1 cellular context compared by ENCODE assay signal in the genomic region with DNA sequence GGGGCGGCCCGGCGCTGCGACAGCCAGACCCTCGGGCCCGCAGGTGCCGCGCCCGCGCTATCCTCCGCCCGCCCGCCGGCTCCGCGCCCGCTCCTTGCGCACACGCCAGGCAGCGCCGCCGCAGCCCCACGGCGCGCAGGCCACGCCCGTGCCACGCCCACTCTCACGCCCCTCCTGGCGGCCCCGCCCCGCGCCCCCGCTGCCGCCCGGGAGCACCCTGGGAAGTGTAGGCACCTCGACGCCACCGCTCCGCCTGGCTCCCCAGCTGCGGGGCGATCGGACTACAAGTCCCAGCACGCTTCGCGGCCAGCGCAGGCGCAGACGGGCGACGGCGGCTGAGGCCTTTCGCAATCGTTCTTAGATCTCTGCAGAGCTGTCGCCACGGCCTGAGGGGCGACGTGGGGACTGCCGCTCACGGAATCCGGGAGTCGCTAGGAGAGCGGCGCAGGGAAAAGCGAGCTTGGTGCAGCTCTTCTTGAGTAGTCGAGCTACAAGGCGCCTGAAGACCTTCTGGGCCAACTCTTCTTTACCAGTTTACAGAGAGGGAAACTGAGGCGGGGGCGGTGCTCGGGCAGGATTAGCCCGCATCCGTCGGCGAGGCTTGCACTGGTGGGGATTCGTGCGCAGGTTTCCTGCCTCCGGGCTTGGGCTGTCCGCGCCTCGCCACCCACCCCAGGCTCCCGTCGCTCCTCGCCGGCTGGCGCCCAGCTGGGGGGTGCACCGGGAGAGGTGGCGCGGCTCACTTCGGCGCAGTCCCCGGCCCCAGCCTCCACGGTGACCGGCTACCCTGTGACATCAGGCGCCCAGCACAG.
TF ChIP-seq lines count a peak whose summit lies in the region.

Gene ABLIM2, minus strand, starts transcription at position 104 of the 812 bp plus-strand sequence. CDS start 124 bp downstream, outside the sequence.

TF ChIP-seq in HepG2, 621 proteins besides CTCF, POLR2A, EP300 and RAD21 (continued from another document and continues in another):
- TF ChIP-seq, protein P1, sequence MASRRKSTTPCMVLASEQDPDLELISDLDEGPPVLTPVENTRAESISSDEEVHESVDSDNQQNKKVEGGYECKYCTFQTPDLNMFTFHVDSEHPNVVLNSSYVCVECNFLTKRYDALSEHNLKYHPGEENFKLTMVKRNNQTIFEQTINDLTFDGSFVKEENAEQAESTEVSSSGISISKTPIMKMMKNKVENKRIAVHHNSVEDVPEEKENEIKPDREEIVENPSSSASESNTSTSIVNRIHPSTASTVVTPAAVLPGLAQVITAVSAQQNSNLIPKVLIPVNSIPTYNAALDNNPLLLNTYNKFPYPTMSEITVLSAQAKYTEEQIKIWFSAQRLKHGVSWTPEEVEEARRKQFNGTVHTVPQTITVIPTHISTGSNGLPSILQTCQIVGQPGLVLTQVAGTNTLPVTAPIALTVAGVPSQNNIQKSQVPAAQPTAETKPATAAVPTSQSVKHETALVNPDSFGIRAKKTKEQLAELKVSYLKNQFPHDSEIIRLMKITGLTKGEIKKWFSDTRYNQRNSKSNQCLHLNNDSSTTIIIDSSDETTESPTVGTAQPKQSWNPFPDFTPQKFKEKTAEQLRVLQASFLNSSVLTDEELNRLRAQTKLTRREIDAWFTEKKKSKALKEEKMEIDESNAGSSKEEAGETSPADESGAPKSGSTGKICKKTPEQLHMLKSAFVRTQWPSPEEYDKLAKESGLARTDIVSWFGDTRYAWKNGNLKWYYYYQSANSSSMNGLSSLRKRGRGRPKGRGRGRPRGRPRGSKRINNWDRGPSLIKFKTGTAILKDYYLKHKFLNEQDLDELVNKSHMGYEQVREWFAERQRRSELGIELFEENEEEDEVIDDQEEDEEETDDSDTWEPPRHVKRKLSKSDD (CRISPR knock-in tag; IDR thresholded peaks at IDR 0.05; ENCODE audit: low read depth) = no peak
- TF ChIP-seq ZNF746 (CRISPR knock-in tag; IDR thresholded peaks at IDR 0.05) = 0 out of 2 replicates have a peak, but pooled peaks have one; percentile 35
- peak; percentile 70; the same call in 1 of the 2 replicates for TF ChIP-seq ARNT2 (CRISPR knock-in tag; IDR thresholded peaks at IDR 0.05; ENCODE audit: low read depth)
- TF ChIP-seq MXI1 (IDR thresholded peaks at IDR 0.05; ENCODE audit: borderline replicate concordance, low read depth, low read length) = peak; percentile 44; the same call in 1 of the 3 replicates
- peak; percentile 68 for TF ChIP-seq KAT8 (CRISPR knock-in tag; IDR thresholded peaks at IDR 0.05)
- peak; percentile 67 for TF ChIP-seq MEIS1 (CRISPR knock-in tag; IDR thresholded peaks at IDR 0.05; ENCODE audit: borderline replicate concordance)
- 0 out of 2 replicates have a peak, but pooled peaks have one; percentile 43 for TF ChIP-seq TARDBP (CRISPR knock-in tag; IDR thresholded peaks at IDR 0.05)
- TF ChIP-seq ARID5B (CRISPR knock-in tag; IDR thresholded peaks at IDR 0.05) = peak; percentile 49
- TF ChIP-seq ZNF891 (CRISPR knock-in tag; IDR thresholded peaks at IDR 0.05) = 0 out of 2 replicates have a peak, but pooled peaks have one; percentile 39
- TF ChIP-seq, protein P2, sequence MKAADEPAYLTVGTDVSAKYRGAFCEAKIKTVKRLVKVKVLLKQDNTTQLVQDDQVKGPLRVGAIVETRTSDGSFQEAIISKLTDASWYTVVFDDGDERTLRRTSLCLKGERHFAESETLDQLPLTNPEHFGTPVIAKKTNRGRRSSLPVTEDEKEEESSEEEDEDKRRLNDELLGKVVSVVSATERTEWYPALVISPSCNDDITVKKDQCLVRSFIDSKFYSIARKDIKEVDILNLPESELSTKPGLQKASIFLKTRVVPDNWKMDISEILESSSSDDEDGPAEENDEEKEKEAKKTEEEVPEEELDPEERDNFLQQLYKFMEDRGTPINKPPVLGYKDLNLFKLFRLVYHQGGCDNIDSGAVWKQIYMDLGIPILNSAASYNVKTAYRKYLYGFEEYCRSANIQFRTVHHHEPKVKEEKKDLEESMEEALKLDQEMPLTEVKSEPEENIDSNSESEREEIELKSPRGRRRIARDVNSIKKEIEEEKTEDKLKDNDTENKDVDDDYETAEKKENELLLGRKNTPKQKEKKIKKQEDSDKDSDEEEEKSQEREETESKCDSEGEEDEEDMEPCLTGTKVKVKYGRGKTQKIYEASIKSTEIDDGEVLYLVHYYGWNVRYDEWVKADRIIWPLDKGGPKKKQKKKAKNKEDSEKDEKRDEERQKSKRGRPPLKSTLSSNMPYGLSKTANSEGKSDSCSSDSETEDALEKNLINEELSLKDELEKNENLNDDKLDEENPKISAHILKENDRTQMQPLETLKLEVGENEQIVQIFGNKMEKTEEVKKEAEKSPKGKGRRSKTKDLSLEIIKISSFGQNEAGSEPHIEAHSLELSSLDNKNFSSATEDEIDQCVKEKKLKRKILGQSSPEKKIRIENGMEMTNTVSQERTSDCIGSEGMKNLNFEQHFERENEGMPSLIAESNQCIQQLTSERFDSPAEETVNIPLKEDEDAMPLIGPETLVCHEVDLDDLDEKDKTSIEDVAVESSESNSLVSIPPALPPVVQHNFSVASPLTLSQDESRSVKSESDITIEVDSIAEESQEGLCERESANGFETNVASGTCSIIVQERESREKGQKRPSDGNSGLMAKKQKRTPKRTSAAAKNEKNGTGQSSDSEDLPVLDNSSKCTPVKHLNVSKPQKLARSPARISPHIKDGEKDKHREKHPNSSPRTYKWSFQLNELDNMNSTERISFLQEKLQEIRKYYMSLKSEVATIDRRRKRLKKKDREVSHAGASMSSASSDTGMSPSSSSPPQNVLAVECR (CRISPR knock-in tag; IDR thresholded peaks at IDR 0.05; ENCODE audit: borderline replicate concordance) = peak; percentile 65; the same call in 1 of the 2 replicates
- TF ChIP-seq KMT2B (CRISPR knock-in tag; IDR thresholded peaks at IDR 0.05) = no peak
- TF ChIP-seq IKZF4 (CRISPR knock-in tag; IDR thresholded peaks at IDR 0.05; ENCODE audit: borderline replicate concordance, low read depth, not compliant biosample characterization) = no peak
- TF ChIP-seq FOXA3 (CRISPR knock-in tag; IDR thresholded peaks at IDR 0.05) = no peak
- peak; percentile 85 for TF ChIP-seq SUZ12 (IDR thresholded peaks at IDR 0.05; ENCODE audit: low read depth, low read length)
- TF ChIP-seq RARG (CRISPR knock-in tag; IDR thresholded peaks at IDR 0.05; ENCODE audit: low read depth) = no peak
- TF ChIP-seq DMAP1 (CRISPR knock-in tag; IDR thresholded peaks at IDR 0.05) = peak; percentile 27; the same call in 1 of the 2 replicates
- peak; percentile 39; the same call in 1 of the 2 replicates for TF ChIP-seq SOX5 (CRISPR knock-in tag; IDR thresholded peaks at IDR 0.05; ENCODE audit: borderline replicate concordance)
- TF ChIP-seq PAXIP1 (CRISPR knock-in tag; conservative IDR thresholded peaks at IDR 0.05) = peak; percentile 26; the same call in 1 of the 2 replicates
- TF ChIP-seq ZNF629 (CRISPR knock-in tag; conservative IDR thresholded peaks at IDR 0.05) = no peak
- TF ChIP-seq TRIM24 (CRISPR knock-in tag; IDR thresholded peaks at IDR 0.05) = no peak
- no peak; the same call in 1 of the 2 replicates for TF ChIP-seq ESRRA (CRISPR knock-in tag; IDR thresholded peaks at IDR 0.05; ENCODE audit: low read depth)
- peak; percentile 98 for TF ChIP-seq THAP11 (CRISPR knock-in tag; IDR thresholded peaks at IDR 0.05)
- TF ChIP-seq ZNF781 (CRISPR knock-in tag; IDR thresholded peaks at IDR 0.05; ENCODE audit: borderline replicate concordance, not compliant biosample characterization) = peak; percentile 41
- no peak for TF ChIP-seq ZNF879 (CRISPR knock-in tag; IDR thresholded peaks at IDR 0.05)
- TF ChIP-seq, protein P3, sequence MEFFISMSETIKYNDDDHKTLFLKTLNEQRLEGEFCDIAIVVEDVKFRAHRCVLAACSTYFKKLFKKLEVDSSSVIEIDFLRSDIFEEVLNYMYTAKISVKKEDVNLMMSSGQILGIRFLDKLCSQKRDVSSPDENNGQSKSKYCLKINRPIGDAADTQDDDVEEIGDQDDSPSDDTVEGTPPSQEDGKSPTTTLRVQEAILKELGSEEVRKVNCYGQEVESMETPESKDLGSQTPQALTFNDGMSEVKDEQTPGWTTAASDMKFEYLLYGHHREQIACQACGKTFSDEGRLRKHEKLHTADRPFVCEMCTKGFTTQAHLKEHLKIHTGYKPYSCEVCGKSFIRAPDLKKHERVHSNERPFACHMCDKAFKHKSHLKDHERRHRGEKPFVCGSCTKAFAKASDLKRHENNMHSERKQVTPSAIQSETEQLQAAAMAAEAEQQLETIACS (CRISPR knock-in tag; IDR thresholded peaks at IDR 0.05) = no peak
- peak; percentile 18; the same call in 1 of the 2 replicates for TF ChIP-seq FOXP4 (CRISPR knock-in tag; IDR thresholded peaks at IDR 0.05)
- TF ChIP-seq PHF5A (CRISPR knock-in tag; IDR thresholded peaks at IDR 0.05; ENCODE audit: low read depth, unreplicated experiment) = peak; percentile 63
- peak; percentile 9 for TF ChIP-seq TEAD3 (CRISPR knock-in tag; optimal IDR thresholded peaks at IDR 0.05; ENCODE audit: borderline replicate concordance)
- no peak for TF ChIP-seq SIX1 (CRISPR knock-in tag; IDR thresholded peaks at IDR 0.05; ENCODE audit: borderline replicate concordance)
- peak; percentile 47; the same call in 1 of the 2 replicates for TF ChIP-seq IRF9 (CRISPR knock-in tag; IDR thresholded peaks at IDR 0.05; ENCODE audit: borderline replicate concordance)
- 0 out of 2 replicates have a peak, but pooled peaks have one; percentile 11 for TF ChIP-seq ZNF350 (CRISPR knock-in tag; IDR thresholded peaks at IDR 0.05; ENCODE audit: borderline replicate concordance, low read depth)
